In genomic region chr2:42722328-42723190, GRCh38 we compare ENCODE assay signal across 8 cellular contexts. TPM values are rescaled to one million over a fixed set of nuclear protein-coding genes. Genes with fewer than 3 reads are reported as not detected.
DNase-seq lines count a peak whose midpoint lies in the region; ATAC-seq and TF ChIP-seq lines count a peak whose summit lies in the region.

No MANE protein-coding gene starts in this region.

- H3K27ac ChIP-seq in cingulate gyrus (ENCODE audit: low read depth, low read length) (peak overlapping the region; percentile 32), mesodermal cell (ENCODE audit: low read depth, low read length, severe bottlenecking) (peak overlapping the region; percentile 86)

- H3K4me1 ChIP-seq in mesodermal cell (ENCODE audit: control insufficient read depth, insufficient read depth, low read length, poor library complexity, severe bottlenecking) = peaks cover 9% of the 10 kb centered on the region

- H3K4me3 ChIP-seq in mesodermal cell (ENCODE audit: extremely low read depth, insufficient read depth, low read length, poor library complexity, severe bottlenecking) = no peak overlapping the region

- POLR2A ChIA-PET in HEK293T (lab: Yijun Ruan, JAX) = no interaction called here

- WGBS in mesodermal cell (ENCODE audit: insufficient coverage in 2 of 2), 2 experiments = 47 to 63% methylated on average over 3 to 4 of the region's 7 CpGs

- CTCF ChIA-PET in HEK293T (lab: Yijun Ruan, JAX) = no interaction called here

- DNase-seq in AML-193 (lab: John Stamatoyannopoulos, UW) (peak; percentile 79 to 90), NCI-H510A treated with DMSO at 0.1 percent for 48 hours (lab: John Stamatoyannopoulos, UW) (peak; percentile 32), NCI-H2081 (lab: John Stamatoyannopoulos, UW) (no peak), HEK293T (ENCODE audit: extremely low spot score) (no peak)

- no peaks in the 10 kb centered on the region for H3K9me3 ChIP-seq in mesodermal cell (ENCODE audit: control insufficient read depth, low read length)

- H3K36me3 ChIP-seq in mesodermal cell (ENCODE audit: control insufficient read depth, insufficient read depth, low read length) = peaks cover 9% of the 10 kb centered on the region

- ATAC-seq in GM18861 (IDR thresholded peaks at IDR 0.05; ENCODE audit: unreplicated experiment) (peak; percentile 99), HG02970 (IDR thresholded peaks at IDR 0.05; ENCODE audit: low FRiP score, unreplicated experiment) (peak; percentile 79)

TF ChIP-seq in HEK293T, 16 proteins besides CTCF, POLR2A, EP300 and RAD21:
- TF ChIP-seq BHLHE40 (IDR thresholded peaks at IDR 0.05; ENCODE audit: borderline replicate concordance) (no peak), SP1 (IDR thresholded peaks at IDR 0.05) (no peak), FOXM1 (IDR thresholded peaks at IDR 0.05; ENCODE audit: borderline replicate concordance) (no peak), LEF1 (IDR thresholded peaks at IDR 0.05; ENCODE audit: borderline replicate concordance) (no peak), HDGF (IDR thresholded peaks at IDR 0.05; ENCODE audit: borderline replicate concordance) (no peak), ARNT (IDR thresholded peaks at IDR 0.05) (no peak), ELF4 (IDR thresholded peaks at IDR 0.05) (no peak), CTBP1 (IDR thresholded peaks at IDR 0.05; ENCODE audit: borderline replicate concordance) (no peak)
- TF ChIP-seq, protein P1, sequence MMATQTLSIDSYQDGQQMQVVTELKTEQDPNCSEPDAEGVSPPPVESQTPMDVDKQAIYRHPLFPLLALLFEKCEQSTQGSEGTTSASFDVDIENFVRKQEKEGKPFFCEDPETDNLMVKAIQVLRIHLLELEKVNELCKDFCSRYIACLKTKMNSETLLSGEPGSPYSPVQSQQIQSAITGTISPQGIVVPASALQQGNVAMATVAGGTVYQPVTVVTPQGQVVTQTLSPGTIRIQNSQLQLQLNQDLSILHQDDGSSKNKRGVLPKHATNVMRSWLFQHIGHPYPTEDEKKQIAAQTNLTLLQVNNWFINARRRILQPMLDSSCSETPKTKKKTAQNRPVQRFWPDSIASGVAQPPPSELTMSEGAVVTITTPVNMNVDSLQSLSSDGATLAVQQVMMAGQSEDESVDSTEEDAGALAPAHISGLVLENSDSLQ (IDR thresholded peaks at IDR 0.05) = no peak

RNA-seq across cellular contexts. Expression of gene OXER1, which starts 41.4 kb away (rescaled TPM):
- polyA plus RNA-seq in mesodermal cell (2013, experiment 1 of 2) = 2.3 TPM
- polyA plus RNA-seq in mesodermal cell (2013, experiment 2 of 2) = 1.6 TPM

Comparison
In these comparisons a context has a peak if more than half of its experiments do, and no peak if none do; other contexts are left out.
1. DNase-seq: peak in AML-193 (2 of 2) and NCI-H510A treated with DMSO at 0.1 percent for 48 hours (single experiment); none in NCI-H2081 (0 of 2) and HEK293T (single experiment).